Comparison of ENCODE assay signal across 1 cellular context in the genomic region with DNA sequence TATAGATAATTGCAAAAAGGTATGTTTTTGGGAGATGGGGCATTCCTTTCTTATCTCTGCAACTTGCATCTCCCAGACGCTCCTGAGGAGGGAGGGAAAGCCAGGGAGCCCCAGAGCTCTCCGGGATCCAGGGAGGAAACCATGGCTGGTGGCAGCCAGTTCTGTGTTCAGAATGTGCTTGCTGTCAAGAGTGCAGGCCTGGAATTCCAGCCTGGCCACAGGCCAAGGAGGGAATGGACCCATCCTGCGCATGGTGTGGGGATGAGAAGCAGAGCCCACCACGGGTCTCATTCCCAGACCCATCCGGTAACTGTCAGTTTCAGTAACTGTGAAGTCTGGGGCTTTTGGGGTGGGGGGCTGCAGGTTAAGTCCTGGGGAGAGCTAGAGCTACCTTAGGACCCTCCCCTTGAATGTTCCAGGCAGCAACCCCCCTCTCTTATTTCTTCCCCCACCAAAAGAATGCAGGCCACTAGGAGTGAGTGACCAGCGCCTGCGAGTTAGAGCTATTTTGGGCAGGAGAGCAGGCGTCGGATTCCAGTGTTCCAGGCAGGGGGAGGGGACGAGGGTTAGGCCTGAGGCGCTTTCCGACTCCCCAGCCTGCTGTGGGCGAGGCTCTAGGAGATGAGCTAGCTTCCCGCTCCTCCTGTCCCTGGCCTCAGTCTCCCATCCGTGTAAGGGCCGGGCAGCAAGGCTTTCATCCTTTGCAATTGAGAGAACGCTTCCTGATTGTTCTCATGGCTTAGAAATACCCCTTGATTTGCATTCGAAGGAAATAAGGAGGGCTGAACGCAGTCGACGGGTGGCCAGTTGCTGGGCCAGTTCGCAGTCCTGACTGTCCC.
TF ChIP-seq lines count a peak whose summit lies in the region.

No MANE protein-coding gene starts in this region.

TF ChIP-seq in A549, 52 proteins besides CTCF, POLR2A, EP300 and RAD21 (continued from another document):
- TF ChIP-seq REST (IDR thresholded peaks at IDR 0.05) = no peak
- no peak for TF ChIP-seq RFX5 (IDR thresholded peaks at IDR 0.05)
- TF ChIP-seq FOXS1 (CRISPR knock-in tag; IDR thresholded peaks at IDR 0.05) = no peak
- TF ChIP-seq HOXB13 (CRISPR knock-in tag; IDR thresholded peaks at IDR 0.05; ENCODE audit: low read depth) = no peak
